In the genomic region with DNA sequence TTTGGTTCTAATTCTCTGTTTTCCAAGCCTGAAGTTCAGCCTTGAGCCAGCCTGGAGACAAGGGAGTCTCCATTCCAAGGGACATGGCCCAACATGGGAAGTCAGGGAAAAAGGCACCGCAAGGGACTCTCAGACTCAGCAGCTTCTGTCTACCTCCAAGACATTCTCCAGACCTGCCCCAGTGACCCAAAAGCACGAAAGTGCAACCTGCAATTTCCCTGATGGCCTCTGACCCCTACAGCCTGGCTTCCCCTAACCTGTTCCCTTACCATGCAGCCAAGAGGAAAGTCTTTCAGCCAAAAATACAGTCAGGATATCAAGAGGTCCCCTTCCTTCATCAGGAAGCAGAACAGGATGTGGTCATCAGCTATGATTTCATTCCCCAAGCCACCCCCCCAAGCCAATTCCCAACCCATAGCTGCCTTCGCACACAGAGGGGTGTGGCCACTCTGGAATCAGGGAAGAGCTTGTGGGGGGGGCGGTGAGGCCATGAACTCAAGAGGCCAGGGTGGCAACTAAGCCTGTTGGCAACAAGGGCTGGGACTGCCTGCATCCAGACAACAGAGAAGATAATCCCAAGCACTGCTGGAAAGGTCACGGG, we compare ENCODE assay signal across 1 cellular context.
TF ChIP-seq lines count a peak whose summit lies in the region.

No MANE protein-coding gene starts in this region.

TF ChIP-seq in IMR-90, 13 proteins besides CTCF, POLR2A, EP300 and RAD21 (continued from another document):
- TF ChIP-seq FOS (IDR thresholded peaks at IDR 0.05; ENCODE audit: low read depth, low read length) (no peak), CEBPB (IDR thresholded peaks at IDR 0.05; ENCODE audit: low read depth, low read length) (no peak), BHLHE40 (IDR thresholded peaks at IDR 0.05; ENCODE audit: low read depth, low read length) (no peak), MAFK (IDR thresholded peaks at IDR 0.05; ENCODE audit: low read depth, low read length) (no peak), NFE2L2 (IDR thresholded peaks at IDR 0.05; ENCODE audit: low read depth, low read length) (no peak), RFX5 (IDR thresholded peaks at IDR 0.05; ENCODE audit: low read depth, low read length) (no peak), MXI1 (IDR thresholded peaks at IDR 0.05; ENCODE audit: borderline replicate concordance, low read depth, low read length) (no peak), CHD1 (IDR thresholded peaks at IDR 0.05; ENCODE audit: low read depth, low read length) (no peak), MAZ (IDR thresholded peaks at IDR 0.05; ENCODE audit: borderline replicate concordance, low read depth, low read length) (no peak), RCOR1 (IDR thresholded peaks at IDR 0.05; ENCODE audit: insufficient replicate concordance, low read length) (no peak)
- TF ChIP-seq, protein P1, sequence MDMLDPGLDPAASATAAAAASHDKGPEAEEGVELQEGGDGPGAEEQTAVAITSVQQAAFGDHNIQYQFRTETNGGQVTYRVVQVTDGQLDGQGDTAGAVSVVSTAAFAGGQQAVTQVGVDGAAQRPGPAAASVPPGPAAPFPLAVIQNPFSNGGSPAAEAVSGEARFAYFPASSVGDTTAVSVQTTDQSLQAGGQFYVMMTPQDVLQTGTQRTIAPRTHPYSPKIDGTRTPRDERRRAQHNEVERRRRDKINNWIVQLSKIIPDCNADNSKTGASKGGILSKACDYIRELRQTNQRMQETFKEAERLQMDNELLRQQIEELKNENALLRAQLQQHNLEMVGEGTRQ (IDR thresholded peaks at IDR 0.05; ENCODE audit: low read depth, low read length), result no peak
- TF ChIP-seq, protein P2, sequence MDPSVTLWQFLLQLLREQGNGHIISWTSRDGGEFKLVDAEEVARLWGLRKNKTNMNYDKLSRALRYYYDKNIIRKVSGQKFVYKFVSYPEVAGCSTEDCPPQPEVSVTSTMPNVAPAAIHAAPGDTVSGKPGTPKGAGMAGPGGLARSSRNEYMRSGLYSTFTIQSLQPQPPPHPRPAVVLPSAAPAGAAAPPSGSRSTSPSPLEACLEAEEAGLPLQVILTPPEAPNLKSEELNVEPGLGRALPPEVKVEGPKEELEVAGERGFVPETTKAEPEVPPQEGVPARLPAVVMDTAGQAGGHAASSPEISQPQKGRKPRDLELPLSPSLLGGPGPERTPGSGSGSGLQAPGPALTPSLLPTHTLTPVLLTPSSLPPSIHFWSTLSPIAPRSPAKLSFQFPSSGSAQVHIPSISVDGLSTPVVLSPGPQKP (IDR thresholded peaks at IDR 0.05; ENCODE audit: borderline replicate concordance, low read depth, low read length), result no peak
